Comparison of ENCODE assay signal across 21 cellular contexts in the genomic region with DNA sequence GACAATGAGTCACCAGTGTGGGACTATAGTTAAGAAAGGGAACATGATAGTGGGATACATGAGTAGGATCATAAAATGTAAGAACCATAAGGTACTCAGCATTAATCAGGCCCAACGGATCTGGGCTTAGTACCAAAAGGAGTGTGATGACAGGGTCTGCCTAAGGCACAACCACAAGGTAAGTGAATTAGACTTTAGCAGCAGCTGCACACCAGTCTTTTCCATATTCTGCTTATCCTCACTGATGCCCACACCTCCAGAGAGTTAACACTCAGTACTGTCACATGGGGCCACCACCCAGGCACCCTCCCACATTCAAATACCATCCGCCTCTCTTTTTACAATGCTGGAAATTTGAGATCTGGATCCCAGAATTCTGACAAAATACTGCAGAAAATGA.
A peak's percentile ranks its signal among the peaks of the same experiment; 100 is the strongest.
DNase-seq lines count a peak whose midpoint lies in the region; ATAC-seq lines count a peak whose summit lies in the region.
"Had no signal": no experiment of that assay in that cellular context is flagged by ENCODE, and none has a peak within 500 bp of the region (broad histone marks: within the 10 kb centered on the region; RNA-seq: fewer than 3 reads in every experiment).

No MANE protein-coding gene starts in this region.

- ATAC-seq in HG03460 (IDR thresholded peaks at IDR 0.05; ENCODE audit: unreplicated experiment), result no peak
- ATAC-seq in HG02938 (IDR thresholded peaks at IDR 0.05; ENCODE audit: unreplicated experiment), result no peak
- ATAC-seq: K562, SK-N-SH treated with all-trans-retinoic acid at 6 μM for 48 hours, T-cell had no signal

- DNase-seq in Ammon's horn (ENCODE audit: low spot score) (peak; percentile 34), ELR (ENCODE audit: low read depth) (peak; percentile 31), OCI-M1 (lab: John Stamatoyannopoulos, UW) (peak; percentile 47), head of caudate nucleus (peak in 37 of 42 donors; percentile 1 to 75 (median 30)), NCI-H2171 (lab: John Stamatoyannopoulos, UW) (no peak), NCI-H526 treated with DMSO at 0.1 percent for 48 hours (lab: John Stamatoyannopoulos, UW) (no peak)
- DNase-seq: CD4-positive, alpha-beta memory T cell; GM23248; HCEC 1CT; NCI-H1105; NCI-H1694; NCI-H2081 treated with DMSO at 0.1 percent for 48 hours; NCI-H2227 treated with DMSO at 0.1 percent for 48 hours; NCI-H748 treated with DMSO at 0.1 percent for 48 hours; PC-9; SIG-M5; T-cell had no signal

- intact Hi-C loops in head of caudate nucleus (cut with DNase I), result no loop called here

Comparison
In these comparisons a context has a peak if more than half of its experiments do, and no peak if none do; other contexts are left out.
1. DNase-seq: peak in Ammon's horn (single experiment), ELR (single experiment), OCI-M1 (single experiment) and head of caudate nucleus (37 of 42); none in NCI-H2171 (single experiment) and NCI-H526 treated with DMSO at 0.1 percent for 48 hours (single experiment).